1 cellular context compared by ENCODE assay signal in genomic region chr14:75277000-75277795, GRCh38.
TF ChIP-seq lines count a peak whose summit lies in the region.

No MANE protein-coding gene starts in this region.

TF ChIP-seq in HEK293, 187 proteins besides CTCF, POLR2A, EP300 and RAD21 (continued from another document and continues in another):
- TF ChIP-seq ELK4 (IDR thresholded peaks at IDR 0.05; ENCODE audit: borderline replicate concordance, low read depth, low read length) (no peak), KLF9 (tag by site-specific recombination; IDR thresholded peaks at IDR 0.05; ENCODE audit: low read depth) (peak; percentile 82), ZSCAN23 (tag by site-specific recombination; IDR thresholded peaks at IDR 0.05) (no peak), WT1 (tag by site-specific recombination; IDR thresholded peaks at IDR 0.05) (peak; percentile 10; the same call in 1 of the 2 replicates), ZNF366 (tag by site-specific recombination; conservative IDR thresholded peaks at IDR 0.05) (no peak), ZNF555 (tag by site-specific recombination; conservative IDR thresholded peaks at IDR 0.05) (no peak), ZNF223 (tag by site-specific recombination; IDR thresholded peaks at IDR 0.05) (no peak), ZNF776 (tag by site-specific recombination; IDR thresholded peaks at IDR 0.05; ENCODE audit: borderline replicate concordance) (no peak), RBAK (tag by site-specific recombination; IDR thresholded peaks at IDR 0.05) (no peak), ZNF23 (tag by site-specific recombination; IDR thresholded peaks at IDR 0.05; ENCODE audit: borderline replicate concordance) (no peak), SETDB1 (IDR thresholded peaks at IDR 0.05; ENCODE audit: insufficient read length, low read length) (no peak), ZNF335 (tag by site-specific recombination; conservative IDR thresholded peaks at IDR 0.05) (no peak; the same call in 1 of the 2 replicates), BCL6B (tag by site-specific recombination; IDR thresholded peaks at IDR 0.05) (no peak), ZNF785 (tag by site-specific recombination; IDR thresholded peaks at IDR 0.05) (no peak), ZBTB8A (tag by site-specific recombination; IDR thresholded peaks at IDR 0.05) (peak; percentile 38), ZNF416 (tag by site-specific recombination; IDR thresholded peaks at IDR 0.05) (no peak), ZNF140 (tag by site-specific recombination; IDR thresholded peaks at IDR 0.05) (no peak), ZFP3 (tag by site-specific recombination; IDR thresholded peaks at IDR 0.05; ENCODE audit: low read depth) (no peak), ZFP37 (tag by site-specific recombination; IDR thresholded peaks at IDR 0.05) (no peak), ZBTB6 (tag by site-specific recombination; IDR thresholded peaks at IDR 0.05) (no peak), ZNF18 (tag by site-specific recombination; IDR thresholded peaks at IDR 0.05) (no peak), MYNN (tag by site-specific recombination; IDR thresholded peaks at IDR 0.05; ENCODE audit: borderline replicate concordance) (no peak), ZNF701 (tag by site-specific recombination; IDR thresholded peaks at IDR 0.05) (no peak), OSR2 (tag by site-specific recombination; IDR thresholded peaks at IDR 0.05) (no peak), ZNF837 (tag by site-specific recombination; IDR thresholded peaks at IDR 0.05) (no peak), ZNF521 (tag by site-specific recombination; IDR thresholded peaks at IDR 0.05) (no peak), TRIM28 (IDR thresholded peaks at IDR 0.05; ENCODE audit: borderline replicate concordance, low read length) (no peak), ZNF596 (tag by site-specific recombination; IDR thresholded peaks at IDR 0.05) (no peak), ZNF707 (tag by site-specific recombination; IDR thresholded peaks at IDR 0.05) (no peak), ZNF398 (tag by site-specific recombination; IDR thresholded peaks at IDR 0.05) (no peak), ZNF174 (tag by site-specific recombination; IDR thresholded peaks at IDR 0.05) (no peak), ZNF324 (tag by site-specific recombination; IDR thresholded peaks at IDR 0.05) (no peak), ZNF214 (tag by site-specific recombination; IDR thresholded peaks at IDR 0.05; ENCODE audit: borderline replicate concordance) (no peak), ZNF132 (tag by site-specific recombination; IDR thresholded peaks at IDR 0.05; ENCODE audit: borderline replicate concordance) (no peak), ZNF623 (tag by site-specific recombination; IDR thresholded peaks at IDR 0.05) (no peak)
- TF ChIP-seq, protein P1, sequence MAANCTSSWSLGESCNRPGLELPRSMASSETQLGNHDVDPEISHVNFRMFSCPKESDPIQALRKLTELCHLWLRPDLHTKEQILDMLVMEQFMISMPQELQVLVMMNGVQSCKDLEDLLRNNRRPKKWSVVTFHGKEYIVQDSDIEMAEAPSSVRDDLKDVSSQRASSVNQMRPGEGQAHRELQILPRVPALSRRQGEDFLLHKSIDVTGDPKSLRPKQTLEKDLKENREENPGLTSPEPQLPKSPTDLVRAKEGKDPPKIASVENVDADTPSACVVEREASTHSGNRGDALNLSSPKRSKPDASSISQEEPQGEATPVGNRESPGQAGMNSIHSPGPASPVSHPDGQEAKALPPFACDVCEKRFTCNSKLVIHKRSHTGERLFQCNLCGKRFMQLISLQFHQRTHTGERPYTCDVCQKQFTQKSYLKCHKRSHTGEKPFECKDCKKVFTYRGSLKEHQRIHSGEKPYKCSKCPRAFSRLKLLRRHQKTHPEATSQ (tag by site-specific recombination; IDR thresholded peaks at IDR 0.05), result no peak
- TF ChIP-seq, protein P2, sequence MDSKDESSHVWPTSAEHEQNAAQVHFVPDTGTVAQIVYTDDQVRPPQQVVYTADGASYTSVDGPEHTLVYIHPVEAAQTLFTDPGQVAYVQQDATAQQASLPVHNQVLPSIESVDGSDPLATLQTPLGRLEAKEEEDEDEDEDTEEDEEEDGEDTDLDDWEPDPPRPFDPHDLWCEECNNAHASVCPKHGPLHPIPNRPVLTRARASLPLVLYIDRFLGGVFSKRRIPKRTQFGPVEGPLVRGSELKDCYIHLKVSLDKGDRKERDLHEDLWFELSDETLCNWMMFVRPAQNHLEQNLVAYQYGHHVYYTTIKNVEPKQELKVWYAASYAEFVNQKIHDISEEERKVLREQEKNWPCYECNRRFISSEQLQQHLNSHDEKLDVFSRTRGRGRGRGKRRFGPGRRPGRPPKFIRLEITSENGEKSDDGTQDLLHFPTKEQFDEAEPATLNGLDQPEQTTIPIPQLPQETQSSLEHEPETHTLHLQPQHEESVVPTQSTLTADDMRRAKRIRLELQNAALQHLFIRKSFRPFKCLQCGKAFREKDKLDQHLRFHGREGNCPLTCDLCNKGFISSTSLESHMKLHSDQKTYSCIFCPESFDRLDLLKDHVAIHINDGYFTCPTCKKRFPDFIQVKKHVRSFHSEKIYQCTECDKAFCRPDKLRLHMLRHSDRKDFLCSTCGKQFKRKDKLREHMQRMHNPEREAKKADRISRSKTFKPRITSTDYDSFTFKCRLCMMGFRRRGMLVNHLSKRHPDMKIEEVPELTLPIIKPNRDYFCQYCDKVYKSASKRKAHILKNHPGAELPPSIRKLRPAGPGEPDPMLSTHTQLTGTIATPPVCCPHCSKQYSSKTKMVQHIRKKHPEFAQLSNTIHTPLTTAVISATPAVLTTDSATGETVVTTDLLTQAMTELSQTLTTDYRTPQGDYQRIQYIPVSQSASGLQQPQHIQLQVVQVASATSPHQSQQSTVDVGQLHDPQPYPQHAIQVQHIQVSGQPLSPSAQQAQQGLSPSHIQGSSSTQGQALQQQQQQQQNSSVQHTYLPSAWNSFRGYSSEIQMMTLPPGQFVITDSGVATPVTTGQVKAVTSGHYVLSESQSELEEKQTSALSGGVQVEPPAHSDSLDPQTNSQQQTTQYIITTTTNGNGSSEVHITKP (tag by site-specific recombination; IDR thresholded peaks at IDR 0.05), result no peak
- TF ChIP-seq, protein P3, sequence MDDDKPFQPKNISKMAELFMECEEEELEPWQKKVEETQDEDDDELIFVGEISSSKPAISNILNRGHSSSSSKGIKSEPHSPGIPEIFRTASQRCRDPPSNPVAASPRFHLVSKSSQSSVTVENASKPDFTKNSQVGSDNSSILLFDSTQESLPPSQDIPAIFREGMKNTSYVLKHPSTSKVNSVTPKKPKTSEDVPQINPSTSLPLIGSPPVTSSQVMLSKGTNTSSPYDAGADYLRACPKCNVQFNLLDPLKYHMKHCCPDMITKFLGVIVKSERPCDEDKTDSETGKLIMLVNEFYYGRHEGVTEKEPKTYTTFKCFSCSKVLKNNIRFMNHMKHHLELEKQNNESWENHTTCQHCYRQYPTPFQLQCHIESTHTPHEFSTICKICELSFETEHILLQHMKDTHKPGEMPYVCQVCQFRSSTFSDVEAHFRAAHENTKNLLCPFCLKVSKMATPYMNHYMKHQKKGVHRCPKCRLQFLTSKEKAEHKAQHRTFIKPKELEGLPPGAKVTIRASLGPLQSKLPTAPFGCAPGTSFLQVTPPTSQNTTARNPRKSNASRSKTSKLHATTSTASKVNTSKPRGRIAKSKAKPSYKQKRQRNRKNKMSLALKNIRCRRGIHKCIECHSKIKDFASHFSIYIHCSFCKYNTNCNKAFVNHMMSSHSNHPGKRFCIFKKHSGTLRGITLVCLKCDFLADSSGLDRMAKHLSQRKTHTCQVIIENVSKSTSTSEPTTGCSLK (tag by site-specific recombination; IDR thresholded peaks at IDR 0.05), result no peak
- TF ChIP-seq, protein P4, sequence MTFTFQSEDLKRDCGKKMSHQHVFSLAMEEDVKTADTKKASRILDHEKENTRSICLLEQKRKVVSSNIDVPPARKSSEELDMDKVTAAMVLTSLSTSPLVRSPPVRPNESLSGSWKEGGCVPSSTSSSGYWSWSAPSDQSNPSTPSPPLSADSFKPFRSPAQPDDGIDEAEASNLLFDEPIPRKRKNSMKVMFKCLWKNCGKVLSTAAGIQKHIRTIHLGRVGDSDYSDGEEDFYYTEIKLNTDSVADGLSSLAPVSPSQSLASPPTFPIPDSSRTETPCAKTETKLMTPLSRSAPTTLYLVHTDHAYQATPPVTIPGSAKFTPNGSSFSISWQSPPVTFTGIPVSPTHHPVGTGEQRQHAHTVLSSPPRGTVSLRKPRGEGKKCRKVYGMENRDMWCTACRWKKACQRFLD (tag by site-specific recombination; IDR thresholded peaks at IDR 0.05), result no peak
- TF ChIP-seq, protein P5, sequence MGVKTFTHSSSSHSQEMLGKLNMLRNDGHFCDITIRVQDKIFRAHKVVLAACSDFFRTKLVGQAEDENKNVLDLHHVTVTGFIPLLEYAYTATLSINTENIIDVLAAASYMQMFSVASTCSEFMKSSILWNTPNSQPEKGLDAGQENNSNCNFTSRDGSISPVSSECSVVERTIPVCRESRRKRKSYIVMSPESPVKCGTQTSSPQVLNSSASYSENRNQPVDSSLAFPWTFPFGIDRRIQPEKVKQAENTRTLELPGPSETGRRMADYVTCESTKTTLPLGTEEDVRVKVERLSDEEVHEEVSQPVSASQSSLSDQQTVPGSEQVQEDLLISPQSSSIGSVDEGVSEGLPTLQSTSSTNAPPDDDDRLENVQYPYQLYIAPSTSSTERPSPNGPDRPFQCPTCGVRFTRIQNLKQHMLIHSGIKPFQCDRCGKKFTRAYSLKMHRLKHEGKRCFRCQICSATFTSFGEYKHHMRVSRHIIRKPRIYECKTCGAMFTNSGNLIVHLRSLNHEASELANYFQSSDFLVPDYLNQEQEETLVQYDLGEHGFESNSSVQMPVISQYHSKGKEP (tag by site-specific recombination; IDR thresholded peaks at IDR 0.05), result no peak
- TF ChIP-seq, protein P6, sequence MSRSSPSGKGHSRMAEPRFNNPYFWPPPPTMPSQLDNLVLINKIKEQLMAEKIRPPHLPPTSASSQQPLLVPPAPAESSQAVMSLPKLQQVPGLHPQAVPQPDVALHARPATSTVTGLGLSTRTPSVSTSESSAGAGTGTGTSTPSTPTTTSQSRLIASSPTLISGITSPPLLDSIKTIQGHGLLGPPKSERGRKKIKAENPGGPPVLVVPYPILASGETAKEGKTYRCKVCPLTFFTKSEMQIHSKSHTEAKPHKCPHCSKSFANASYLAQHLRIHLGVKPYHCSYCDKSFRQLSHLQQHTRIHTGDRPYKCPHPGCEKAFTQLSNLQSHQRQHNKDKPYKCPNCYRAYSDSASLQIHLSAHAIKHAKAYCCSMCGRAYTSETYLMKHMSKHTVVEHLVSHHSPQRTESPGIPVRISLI (tag by site-specific recombination; IDR thresholded peaks at IDR 0.05), result no peak
- TF ChIP-seq, protein P7, sequence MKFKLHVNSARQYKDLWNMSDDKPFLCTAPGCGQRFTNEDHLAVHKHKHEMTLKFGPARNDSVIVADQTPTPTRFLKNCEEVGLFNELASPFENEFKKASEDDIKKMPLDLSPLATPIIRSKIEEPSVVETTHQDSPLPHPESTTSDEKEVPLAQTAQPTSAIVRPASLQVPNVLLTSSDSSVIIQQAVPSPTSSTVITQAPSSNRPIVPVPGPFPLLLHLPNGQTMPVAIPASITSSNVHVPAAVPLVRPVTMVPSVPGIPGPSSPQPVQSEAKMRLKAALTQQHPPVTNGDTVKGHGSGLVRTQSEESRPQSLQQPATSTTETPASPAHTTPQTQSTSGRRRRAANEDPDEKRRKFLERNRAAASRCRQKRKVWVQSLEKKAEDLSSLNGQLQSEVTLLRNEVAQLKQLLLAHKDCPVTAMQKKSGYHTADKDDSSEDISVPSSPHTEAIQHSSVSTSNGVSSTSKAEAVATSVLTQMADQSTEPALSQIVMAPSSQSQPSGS (tag by site-specific recombination; IDR thresholded peaks at IDR 0.05; ENCODE audit: low read depth), result no peak
